Comparison of ENCODE assay signal across 8 cellular contexts in genomic region chr3:52277071-52277964, GRCh38. TPM values are rescaled to one million over a fixed set of nuclear protein-coding genes. Genes with fewer than 3 reads are reported as not detected.
A peak's percentile ranks its signal among the peaks of the same experiment; 100 is the strongest.
DNase-seq lines count a peak whose midpoint lies in the region; ATAC-seq and TF ChIP-seq lines count a peak whose summit lies in the region.

No MANE protein-coding gene starts in this region.

- peaks cover 61% of the 10 kb centered on the region for H3K79me2 ChIP-seq in ACC112 (ENCODE audit: control insufficient read depth, insufficient read depth, low read length, unreplicated experiment)

- H2AFZ ChIP-seq in ACC112 (ENCODE audit: low read length, unreplicated experiment) = no peak overlapping the region

- peaks cover 39% of the 10 kb centered on the region for H3K4me1 ChIP-seq in ACC112 (ENCODE audit: control insufficient read depth, insufficient read depth, low read length, unreplicated experiment)

- ATAC-seq in memory B cell (ENCODE audit: low read depth) = peak; percentile 11

- peaks cover 59% of the 10 kb centered on the region for H3K36me3 Mint-ChIP-seq in activated CD4-positive, alpha-beta memory T cell treated with anti-CD3 and anti-CD28 coated beads for 36 hours
- peaks cover 14% of the 10 kb centered on the region for H3K36me3 Mint-ChIP-seq in memory B cell

- peak; percentile 75 for TF ChIP-seq POLR2A in GM19193 (IDR thresholded peaks at IDR 0.05; ENCODE audit: extremely low read depth, insufficient read depth, insufficient read length)

- peaks cover 54% of the 10 kb centered on the region for H3K4me1 Mint-ChIP-seq in activated CD4-positive, alpha-beta memory T cell treated with anti-CD3 and anti-CD28 coated beads for 36 hours (ENCODE audit: low read depth)
- peaks cover 36% of the 10 kb centered on the region for H3K4me1 Mint-ChIP-seq in memory B cell

- H3K9me3 Mint-ChIP-seq in activated CD4-positive, alpha-beta memory T cell treated with anti-CD3 and anti-CD28 coated beads for 36 hours = no peaks in the 10 kb centered on the region
- no peaks in the 10 kb centered on the region for H3K9me3 Mint-ChIP-seq in memory B cell

- CTCF ChIA-PET in activated CD4-positive, alpha-beta memory T cell treated with anti-CD3 and anti-CD28 coated beads for 36 hours (lab: Charles Lee) = interaction anchor here (0.7 to 12.1 kb wide), 12 partner anchors 11 to 304 kb away, joined by 3 to 148 read pairs (median 18); partner anchors contain the start of genes ABHD14B, GLYCTK and TWF2

- H3K4me3 ChIP-seq in ACC112 (ENCODE audit: low read depth, low read length) = peak overlapping the region; percentile 94

- peak overlapping the region; percentile 92 for H3K4me3 Mint-ChIP-seq in activated CD4-positive, alpha-beta memory T cell treated with anti-CD3 and anti-CD28 coated beads for 36 hours
- H3K4me3 Mint-ChIP-seq in memory B cell = peak overlapping the region; percentile 92

- H3K27me3 ChIP-seq in ACC112 (ENCODE audit: insufficient read depth, low read length) = no peaks in the 10 kb centered on the region

- H3K36me3 ChIP-seq in ACC112 (ENCODE audit: insufficient read depth, low read length) = peaks cover 12% of the 10 kb centered on the region

- intact Hi-C loops in activated CD4-positive, alpha-beta memory T cell treated with anti-CD3 and anti-CD28 coated beads for 36 hours (cut with micrococcal nuclease) = loop anchor here (1.0 to 10.0 kb wide), 4 partner anchors 9 to 1673 kb away; partner anchors contain the start of gene POC1A

- H3K27me3 Mint-ChIP-seq in activated CD4-positive, alpha-beta memory T cell treated with anti-CD3 and anti-CD28 coated beads for 36 hours = no peaks in the 10 kb centered on the region
- no peaks in the 10 kb centered on the region for H3K27me3 Mint-ChIP-seq in memory B cell

- POLR2A ChIA-PET in activated CD4-positive, alpha-beta memory T cell treated with anti-CD3 and anti-CD28 coated beads for 36 hours (lab: Charles Lee) = interaction anchor here (0.6 to 5.1 kb wide), 20 partner anchors 8 to 445 kb away, joined by 3 to 128 read pairs (median 5); partner anchors contain the start of genes GLYCTK, PPM1M, RPL29 and TLR9

- H3K27ac ChIP-seq in ACC112 (ENCODE audit: low read depth, low read length) = peak overlapping the region; percentile 92

- peak overlapping the region; percentile 95 for H3K27ac Mint-ChIP-seq in activated CD4-positive, alpha-beta memory T cell treated with anti-CD3 and anti-CD28 coated beads for 36 hours
- H3K27ac Mint-ChIP-seq in memory B cell = peak overlapping the region; percentile 97

- DNase-seq in NCI-H226 = peak; percentile 40
- DNase-seq in activated CD4-positive, alpha-beta memory T cell treated with anti-CD3 and anti-CD28 coated beads for 36 hours = peak; percentile 91
- DNase-seq in ecto neural progenitor cell (ENCODE audit: low spot score) = peak; percentile 71
- DNase-seq in memory B cell (ENCODE audit: low spot score in 2 of 2) = peak; percentile 26 to 35
- DNase-seq in stimulated activated CD4-positive, alpha-beta T cell treated with anti-CD3 and anti-CD28 coated beads, TNF-alpha, amount 100 ng/mL, for 48 hours (ENCODE audit: low read depth in 3 of 3) = peak; percentile 54 to 77 (median 71)
- no peak for DNase-seq in NCI-H1048 (lab: John Stamatoyannopoulos, UW)

RNA-seq across cellular contexts. Expression of gene WDR82, which starts 1.1 kb away (rescaled TPM):
- total RNA-seq in activated CD4-positive, alpha-beta memory T cell treated with anti-CD3 and anti-CD28 coated beads for 36 hours = 100 to 1,000 TPM; 110 to 111 TPM

RNA-seq across cellular contexts. Expression of gene GLYCTK, which starts 10.3 kb away (rescaled TPM):
- total RNA-seq in activated CD4-positive, alpha-beta memory T cell treated with anti-CD3 and anti-CD28 coated beads for 36 hours = 10 to 100 TPM; 21.9 to 23.1 TPM

RNA-seq across cellular contexts. Expression of gene PPM1M, which starts 31.8 kb away (rescaled TPM):
- total RNA-seq in activated CD4-positive, alpha-beta memory T cell treated with anti-CD3 and anti-CD28 coated beads for 36 hours = 100 to 1,000 TPM; 111 TPM

RNA-seq across cellular contexts. Expression of gene TWF2, which starts 38.4 kb away (rescaled TPM):
- 100 to 1,000 TPM; 114 to 118 TPM for total RNA-seq in activated CD4-positive, alpha-beta memory T cell treated with anti-CD3 and anti-CD28 coated beads for 36 hours

RNA-seq across cellular contexts. Expression of gene DNAH1, which starts 38.8 kb away (rescaled TPM):
- total RNA-seq in activated CD4-positive, alpha-beta memory T cell treated with anti-CD3 and anti-CD28 coated beads for 36 hours = 10 to 100 TPM; 13.2 to 13.5 TPM
